ENCODE assay signal across 8 cellular contexts in genomic region chrX:87664381-87664780, GRCh38.
DNase-seq lines count a peak whose midpoint lies in the region; ATAC-seq and TF ChIP-seq lines count a peak whose summit lies in the region.

No MANE protein-coding gene starts in this region.

- H3K9me3 ChIP-seq in CD8-positive, alpha-beta memory T cell (ENCODE audit: low read length) = no peaks in the 10 kb centered on the region

- no peaks in the 10 kb centered on the region for H3K4me1 ChIP-seq in CD8-positive, alpha-beta memory T cell (ENCODE audit: insufficient read depth, low read length)

- no peaks in the 10 kb centered on the region for H3K27me3 Mint-ChIP-seq in nephron progenitor cell (ENCODE audit: low read depth, poor library complexity)
- H3K27me3 Mint-ChIP-seq in CD8-positive, alpha-beta memory T cell = no peaks in the 10 kb centered on the region

- POLR2A ChIA-PET in CD8-positive, alpha-beta memory T cell (lab: Charles Lee) = no interaction called here

- no peak for TF ChIP-seq CTCF in GM13976 (IDR thresholded peaks at IDR 0.05; ENCODE audit: borderline replicate concordance, control extremely low read depth, extremely low read depth, insufficient read depth, missing control alignments)
- peak; percentile 61 for TF ChIP-seq CTCF in nephron progenitor cell (IDR thresholded peaks at IDR 0.05)

- no peaks in the 10 kb centered on the region for H3K36me3 Mint-ChIP-seq in nephron progenitor cell (ENCODE audit: low read depth)
- no peaks in the 10 kb centered on the region for H3K36me3 Mint-ChIP-seq in CD8-positive, alpha-beta memory T cell

- no peak overlapping the region for H3K27ac Mint-ChIP-seq in nephron progenitor cell
- H3K27ac Mint-ChIP-seq in CD8-positive, alpha-beta memory T cell = no peak overlapping the region

- CTCF ChIA-PET in CD8-positive, alpha-beta memory T cell (lab: Charles Lee) = no interaction called here

- H3K27me3 ChIP-seq in CD8-positive, alpha-beta memory T cell (ENCODE audit: insufficient read depth, low read length, poor library complexity, severe bottlenecking) = no peaks in the 10 kb centered on the region

- H3K4me3 Mint-ChIP-seq in nephron progenitor cell = no peak overlapping the region
- H3K4me3 Mint-ChIP-seq in CD8-positive, alpha-beta memory T cell = no peak overlapping the region

- no peaks in the 10 kb centered on the region for H3K4me1 Mint-ChIP-seq in nephron progenitor cell
- H3K4me1 Mint-ChIP-seq in CD8-positive, alpha-beta memory T cell = no peaks in the 10 kb centered on the region

- H3K27ac ChIP-seq in CD8-positive, alpha-beta memory T cell (ENCODE audit: low read depth, low read length) = no peak overlapping the region

- ATAC-seq in HG02798 (IDR thresholded peaks at IDR 0.05; ENCODE audit: poor library complexity, unreplicated experiment) = no peak
- no peak for ATAC-seq in HG02623 (IDR thresholded peaks at IDR 0.05; ENCODE audit: unreplicated experiment)

- H3K36me3 ChIP-seq in CD8-positive, alpha-beta memory T cell (ENCODE audit: insufficient read depth, low read length) = no peaks in the 10 kb centered on the region

- no peaks in the 10 kb centered on the region for H3K9me3 Mint-ChIP-seq in nephron progenitor cell
- H3K9me3 Mint-ChIP-seq in CD8-positive, alpha-beta memory T cell = no peaks in the 10 kb centered on the region

- DNase-seq in GM13976 (ENCODE audit: low spot score) = peak; percentile 9
- peak; percentile 24 for DNase-seq in NAMALWA (ENCODE audit: low spot score)
- DNase-seq in cerebellar cortex (ENCODE audit: low spot score) = peak; percentile 0
- no peak for DNase-seq in nephron progenitor cell
- no peak for DNase-seq in stimulated activated CD4-positive, alpha-beta T cell treated with anti-CD3 and anti-CD28 coated beads, Interleukin-4, amount 100 ng/mL, for 1 hour
- no peak for DNase-seq in CD8-positive, alpha-beta memory T cell

- no peak overlapping the region for H3K4me3 ChIP-seq in CD8-positive, alpha-beta memory T cell (ENCODE audit: low read length)

- in situ Hi-C loops in GM13976 (cut with MboI; ENCODE audit: low sequenced_read_pairs, unreplicated experiment) = no loop called here

Comparison
In these comparisons a context has a peak if more than half of its experiments do, and no peak if none do; other contexts are left out.
1. DNase-seq: peak in GM13976 (single experiment), NAMALWA (single experiment) and cerebellar cortex (single experiment); none in nephron progenitor cell (single experiment), stimulated activated CD4-positive, alpha-beta T cell treated with anti-CD3 and anti-CD28 coated beads, Interleukin-4, amount 100 ng/mL, for 1 hour (single experiment) and CD8-positive, alpha-beta memory T cell (0 of 5).